Comparison of ENCODE assay signal across 15 cellular contexts in the genomic region with DNA sequence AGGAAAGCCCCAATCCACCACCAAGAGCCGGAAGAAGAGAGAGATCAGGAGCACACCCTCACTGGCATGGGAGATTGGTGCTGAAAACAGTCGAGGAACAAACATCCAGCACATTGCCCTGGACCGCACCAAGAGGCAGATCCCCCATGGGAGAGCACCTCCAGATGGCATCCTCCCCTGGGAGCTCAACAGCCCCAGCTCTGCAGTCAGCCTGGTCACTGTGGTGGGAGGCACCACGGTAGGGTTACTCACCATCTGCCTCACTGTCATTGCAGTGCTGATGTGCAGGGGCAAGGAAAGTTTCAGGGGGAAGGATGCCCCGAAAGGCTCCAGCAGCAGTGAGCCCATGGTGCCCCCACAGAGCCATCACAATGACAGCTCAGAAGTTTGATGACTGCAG.
DNase-seq lines count a peak whose midpoint lies in the region; ATAC-seq and TF ChIP-seq lines count a peak whose summit lies in the region.
"Had no signal": no experiment of that assay in that cellular context is flagged by ENCODE, and none has a peak within 500 bp of the region (broad histone marks: within the 10 kb centered on the region; RNA-seq: fewer than 3 reads in every experiment).

No MANE protein-coding gene starts in this region.

- H3K36me3 Mint-ChIP-seq in nephron (ENCODE audit: low read depth): peaks cover 32% of the 10 kb centered on the region
- H3K36me3 Mint-ChIP-seq in stimulated activated naive B cell treated with anti-CD40 and anti-IgM and Interleukin-4, amounts not matched to agents 10 μg/mL and 1 μg/mL and 100 μg/mL, for 72 hours: no peaks in the 10 kb centered on the region
- H3K36me3 Mint-ChIP-seq: CD4-positive, alpha-beta memory T cell; IgD-negative memory B cell had no signal

- peaks cover 24% of the 10 kb centered on the region for H3K4me1 Mint-ChIP-seq in nephron
- peaks cover 0 to 1% of the 10 kb centered on the region in 2 donors for H3K4me1 Mint-ChIP-seq in stimulated activated naive B cell treated with anti-CD40 and anti-IgM and Interleukin-4, amounts not matched to agents 10 μg/mL and 1 μg/mL and 100 μg/mL, for 72 hours
- H3K4me1 Mint-ChIP-seq: CD4-positive, alpha-beta memory T cell; IgD-negative memory B cell had no signal

- TF ChIP-seq CTCF in nephron (IDR thresholded peaks at IDR 0.05; ENCODE audit: unreplicated experiment in 3 of 3): no peak

- peak; percentile 53 for ATAC-seq in GM19324 (IDR thresholded peaks at IDR 0.05; ENCODE audit: low FRiP score, unreplicated experiment)
- peak; percentile 31 to 36 for ATAC-seq in stimulated activated naive B cell treated with anti-CD40 and anti-IgM and Interleukin-4, amounts not matched to agents 10 μg/mL and 1 μg/mL and 100 μg/mL, for 72 hours (replicated peaks)

- no peaks in the 10 kb centered on the region for H3K9me3 Mint-ChIP-seq in nephron
- no peaks in the 10 kb centered on the region for H3K9me3 Mint-ChIP-seq in stimulated activated naive B cell treated with anti-CD40 and anti-IgM and Interleukin-4, amounts not matched to agents 10 μg/mL and 1 μg/mL and 100 μg/mL, for 72 hours

- H3K27me3 Mint-ChIP-seq in nephron (ENCODE audit: low read depth): no peaks in the 10 kb centered on the region
- H3K27me3 Mint-ChIP-seq in stimulated activated naive B cell treated with anti-CD40 and anti-IgM and Interleukin-4, amounts not matched to agents 10 μg/mL and 1 μg/mL and 100 μg/mL, for 72 hours: peaks cover 0 to 4% of the 10 kb centered on the region in 2 donors

- H3K27ac Mint-ChIP-seq in nephron: peak overlapping the region in 2 of 3 experiments; percentile 83 to 99
- H3K27ac Mint-ChIP-seq in stimulated activated naive B cell treated with anti-CD40 and anti-IgM and Interleukin-4, amounts not matched to agents 10 μg/mL and 1 μg/mL and 100 μg/mL, for 72 hours: no peak overlapping the region
- H3K27ac Mint-ChIP-seq: CD4-positive, alpha-beta memory T cell; IgD-negative memory B cell had no signal

- H3K4me3 Mint-ChIP-seq in nephron: no peak overlapping the region
- no peak overlapping the region for H3K4me3 Mint-ChIP-seq in stimulated activated naive B cell treated with anti-CD40 and anti-IgM and Interleukin-4, amounts not matched to agents 10 μg/mL and 1 μg/mL and 100 μg/mL, for 72 hours
- H3K4me3 Mint-ChIP-seq: CD4-positive, alpha-beta memory T cell; IgD-negative memory B cell had no signal

- DNase-seq in NCI-H524 treated with DMSO at 0.1 percent for 48 hours (lab: John Stamatoyannopoulos, UW) (peak; percentile 25), NCI-H1092 (lab: John Stamatoyannopoulos, UW) (no peak), NAMALWA (ENCODE audit: low spot score) (no peak), NCI-H510A treated with DMSO at 0.1 percent for 48 hours (lab: John Stamatoyannopoulos, UW) (no peak)
- DNase-seq in stimulated activated naive B cell treated with anti-CD40 and anti-IgM and Interleukin-4, amounts not matched to agents 10 μg/mL and 1 μg/mL and 100 μg/mL, for 72 hours: no peak
- DNase-seq: BE2C; CD4-positive, alpha-beta memory T cell; DMS153; DMS79 treated with DMSO at 0.1 percent for 48 hours; EL; GM23248; H7 had no signal
